ENCODE assay signal across 17 cellular contexts in the genomic region with DNA sequence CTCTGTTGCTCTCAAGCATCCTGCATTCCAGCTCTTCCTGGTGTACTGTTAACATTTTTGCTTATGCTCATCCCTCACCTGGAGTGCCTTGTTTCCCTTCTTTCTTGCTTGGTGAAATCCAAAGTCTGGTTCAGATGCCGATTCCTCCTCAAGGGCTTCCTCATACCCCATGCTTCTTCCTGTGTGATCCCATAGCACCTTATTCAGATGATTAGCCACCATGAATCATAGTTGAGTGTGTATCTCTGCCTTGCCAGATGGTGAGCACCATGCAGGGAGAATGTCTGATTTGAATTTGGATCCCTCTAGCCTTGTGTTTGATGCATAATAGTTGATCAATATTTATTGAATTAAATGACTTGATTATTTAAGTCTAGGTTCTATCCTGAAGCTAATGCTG. TPM values are rescaled to one million over a fixed set of nuclear protein-coding genes. Genes with fewer than 3 reads are reported as not detected.
"Had no signal": no experiment of that assay in that cellular context is flagged by ENCODE, and none has a peak within 500 bp of the region (broad histone marks: within the 10 kb centered on the region; RNA-seq: fewer than 3 reads in every experiment).

No MANE protein-coding gene starts in this region.

- H3K27me3 Mint-ChIP-seq: activated CD8-positive, alpha-beta memory T cell treated with anti-CD3 and anti-CD28 coated beads, Interleukin-2, amount 10 ng/mL, durations not matched to agents 7 days and 5 days; activated naive CD4-positive, alpha-beta T cell treated with anti-CD3 and anti-CD28 coated beads, Interleukin-2, amount 10 ng/mL, durations not matched to agents 7 days and 5 days had no signal

- H3K27ac Mint-ChIP-seq: activated CD4-positive, alpha-beta memory T cell treated with anti-CD3 and anti-CD28 coated beads for 36 hours; activated CD8-positive, alpha-beta memory T cell treated with anti-CD3 and anti-CD28 coated beads, Interleukin-2, amount 10 ng/mL, durations not matched to agents 7 days and 5 days; activated naive CD4-positive, alpha-beta T cell treated with anti-CD3 and anti-CD28 coated beads, Interleukin-2, amount 10 ng/mL, durations not matched to agents 7 days and 5 days; activated T-cell treated with anti-CD3 and anti-CD28 coated beads, Interleukin-2, amount 50 U/mL, for 24 hours; endodermal cell; naive thymus-derived CD4-positive, alpha-beta T cell had no signal

- H3K36me3 ChIP-seq: cardiac muscle cell, left lung, ovary, right lobe of liver, transverse colon, vagina had no signal

- H3K4me3 ChIP-seq: cardiac muscle cell, left lung, mucosa of descending colon, ovary, right lobe of liver, smooth muscle cell, transverse colon, vagina had no signal

- ATAC-seq: activated CD8-positive, alpha-beta memory T cell treated with anti-CD3 and anti-CD28 coated beads, Interleukin-2, amount 10 ng/mL, durations not matched to agents 7 days and 5 days; left lung; mucosa of descending colon; naive thymus-derived CD4-positive, alpha-beta T cell; right lobe of liver; stimulated activated naive CD8-positive, alpha-beta T cell treated with anti-CD3 and anti-CD28 coated beads, Interleukin-15, Interleukin-2, amounts not matched to agents 100 U/mL and 50 U/mL, for 24 hours had no signal

- H3K4me3 Mint-ChIP-seq: activated CD4-positive, alpha-beta memory T cell treated with anti-CD3 and anti-CD28 coated beads for 36 hours; activated CD8-positive, alpha-beta memory T cell treated with anti-CD3 and anti-CD28 coated beads, Interleukin-2, amount 10 ng/mL, durations not matched to agents 7 days and 5 days; activated naive CD4-positive, alpha-beta T cell treated with anti-CD3 and anti-CD28 coated beads, Interleukin-2, amount 10 ng/mL, durations not matched to agents 7 days and 5 days; activated T-cell treated with anti-CD3 and anti-CD28 coated beads, Interleukin-2, amount 50 U/mL, for 24 hours; endodermal cell; naive thymus-derived CD4-positive, alpha-beta T cell had no signal

- H3K4me1 Mint-ChIP-seq: activated CD8-positive, alpha-beta memory T cell treated with anti-CD3 and anti-CD28 coated beads, Interleukin-2, amount 10 ng/mL, durations not matched to agents 7 days and 5 days; activated naive CD4-positive, alpha-beta T cell treated with anti-CD3 and anti-CD28 coated beads, Interleukin-2, amount 10 ng/mL, durations not matched to agents 7 days and 5 days; endodermal cell; naive thymus-derived CD4-positive, alpha-beta T cell had no signal

- H3K9me3 ChIP-seq: left lung, mucosa of descending colon, ovary, right lobe of liver, transverse colon, vagina had no signal

- H3K9me3 Mint-ChIP-seq: activated naive CD4-positive, alpha-beta T cell treated with anti-CD3 and anti-CD28 coated beads, Interleukin-2, amount 10 ng/mL, durations not matched to agents 7 days and 5 days; activated T-cell treated with anti-CD3 and anti-CD28 coated beads, Interleukin-2, amount 50 U/mL, for 24 hours; endodermal cell had no signal

- H3K27ac ChIP-seq: cardiac muscle cell, left lung, ovary, right lobe of liver, transverse colon, vagina had no signal

- H3K4me2 ChIP-seq: smooth muscle cell had no signal

- H3K4me1 ChIP-seq: left lung, right lobe of liver, transverse colon, vagina had no signal

- DNase-seq: activated CD4-positive, alpha-beta memory T cell treated with anti-CD3 and anti-CD28 coated beads for 36 hours; activated CD4-positive, alpha-beta T cell treated with anti-CD3 and anti-CD28 coated beads for 1 hour; activated CD8-positive, alpha-beta memory T cell treated with anti-CD3 and anti-CD28 coated beads, Interleukin-2, amount 10 ng/mL, durations not matched to agents 7 days and 5 days; activated naive CD4-positive, alpha-beta T cell treated with anti-CD3 and anti-CD28 coated beads, Interleukin-2, amount 10 ng/mL, durations not matched to agents 7 days and 5 days; activated T-cell treated with anti-CD3 and anti-CD28 coated beads, Interleukin-2, amount 50 U/mL, for 24 hours; endodermal cell; islet precursor cell; left lung; mucosa of descending colon; naive thymus-derived CD4-positive, alpha-beta T cell; ovary; right lobe of liver; stimulated activated naive CD8-positive, alpha-beta T cell treated with anti-CD3 and anti-CD28 coated beads, Interleukin-15, Interleukin-2, amounts not matched to agents 100 U/mL and 50 U/mL, for 24 hours; transverse colon had no signal

- H3K27me3 ChIP-seq: cardiac muscle cell, left lung, ovary, right lobe of liver, transverse colon, vagina had no signal

- H3K36me3 Mint-ChIP-seq: activated CD4-positive, alpha-beta memory T cell treated with anti-CD3 and anti-CD28 coated beads for 36 hours; activated CD8-positive, alpha-beta memory T cell treated with anti-CD3 and anti-CD28 coated beads, Interleukin-2, amount 10 ng/mL, durations not matched to agents 7 days and 5 days; activated naive CD4-positive, alpha-beta T cell treated with anti-CD3 and anti-CD28 coated beads, Interleukin-2, amount 10 ng/mL, durations not matched to agents 7 days and 5 days; naive thymus-derived CD4-positive, alpha-beta T cell had no signal

RNA-seq across cellular contexts. Expression of gene ANO4, which starts 39.4 kb away (rescaled TPM):
- total RNA-seq: activated CD4-positive, alpha-beta memory T cell treated with anti-CD3 and anti-CD28 coated beads for 36 hours; activated CD8-positive, alpha-beta memory T cell treated with anti-CD3 and anti-CD28 coated beads, Interleukin-2, amount 10 ng/mL, durations not matched to agents 7 days and 5 days; naive thymus-derived CD4-positive, alpha-beta T cell had no signal
- polyA plus RNA-seq: naive thymus-derived CD4-positive, alpha-beta T cell had no signal
